In the genomic region with DNA sequence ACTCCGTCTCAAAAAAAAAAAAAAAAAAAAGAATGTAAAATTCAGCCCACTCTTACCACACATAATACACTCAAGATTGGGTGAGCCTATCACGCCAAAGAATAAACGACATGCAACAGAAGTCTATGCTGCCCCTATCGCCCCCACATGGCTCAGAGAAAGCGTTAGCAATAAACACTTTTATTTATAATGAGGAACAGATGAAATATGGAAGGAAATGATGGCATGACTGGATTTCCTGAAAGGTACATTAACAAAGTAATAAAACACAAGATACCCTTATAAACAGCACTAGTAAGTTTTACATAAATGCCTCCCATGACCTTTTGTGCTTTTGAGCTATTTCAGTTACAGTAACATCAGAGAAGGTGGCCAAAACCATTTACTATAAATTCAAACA, we compare ENCODE assay signal across 22 cellular contexts.
"Had no signal": no experiment of that assay in that cellular context is flagged by ENCODE, and none has a peak within 500 bp of the region (broad histone marks: within the 10 kb centered on the region; RNA-seq: fewer than 3 reads in every experiment).

No MANE protein-coding gene starts in this region.

- H3K27ac ChIP-seq: cardiac muscle cell, colonic mucosa, foreskin keratinocyte, spleen, tibial nerve, vagina had no signal

- DNase-seq: activated CD4-positive, alpha-beta T cell treated with anti-CD3 and anti-CD28 coated beads, Interleukin-2, amount 10 ng/mL, durations not matched to agents 7 days and 5 days; activated CD4-positive, CD25-positive, alpha-beta regulatory T cell; activated CD8-positive, alpha-beta memory T cell treated with anti-CD3 and anti-CD28 coated beads for 24 hours; activated naive CD4-positive, alpha-beta T cell treated with anti-CD3 and anti-CD28 coated beads for 36 hours; activated T-cell treated with anti-CD3 and anti-CD28 coated beads for 4 hours; colonic mucosa; effector memory CD8-positive, alpha-beta T cell; left colon; mucosa of descending colon; naive thymus-derived CD8-positive, alpha-beta T cell; nucleus accumbens; right cardiac atrium; spleen; stimulated activated CD4-positive, alpha-beta T cell treated with anti-CD3 and anti-CD28 coated beads, Interleukin-1b, Interleukin-23, amount 100 ng/mL, for 48 hours; T1000 had no signal

- ATAC-seq: activated T-helper 17 cell treated with anti-CD3 and anti-CD28 coated beads, Interleukin-2, amount 50 U/mL, for 72 hours; effector memory CD8-positive, alpha-beta T cell; left colon; mucosa of descending colon; naive thymus-derived CD8-positive, alpha-beta T cell; right cardiac atrium; stimulated activated memory B cell treated with anti-CD40 and anti-IgM and Interleukin-4, amounts not matched to agents 10 μg/mL and 1 μg/mL and 100 μg/mL, for 72 hours had no signal

- H3K36me3 ChIP-seq: cardiac muscle cell, colonic mucosa, spleen, tibial nerve, vagina had no signal

- H3K27me3 ChIP-seq: cardiac muscle cell, colonic mucosa, foreskin keratinocyte, spleen, tibial nerve, vagina had no signal

- H3K9me3 ChIP-seq: colonic mucosa, mucosa of descending colon, spleen, tibial nerve, vagina had no signal

- H3K4me3 ChIP-seq: cardiac muscle cell, colonic mucosa, mucosa of descending colon, spleen, tibial nerve, vagina had no signal

- H3K4me1 ChIP-seq: colonic mucosa, foreskin keratinocyte, tibial nerve, vagina had no signal

- FAIRE-seq: astrocyte had no signal
